Comparison of ENCODE assay signal across 21 cellular contexts in genomic region chr11:69205125-69205928, GRCh38. TPM values are rescaled to one million over a fixed set of nuclear protein-coding genes. Genes with fewer than 3 reads are reported as not detected.
"Had no signal": no experiment of that assay in that cellular context is flagged by ENCODE, and none has a peak within 500 bp of the region (broad histone marks: within the 10 kb centered on the region; RNA-seq: fewer than 3 reads in every experiment).

No MANE protein-coding gene starts in this region.

- H3K9me3 ChIP-seq: body of pancreas, sigmoid colon had no signal

- H3K4me1 ChIP-seq: body of pancreas, sigmoid colon had no signal

- H3K27ac ChIP-seq: body of pancreas, sigmoid colon had no signal

- DNase-seq: activated CD4-positive, alpha-beta T cell treated with anti-CD3 and anti-CD28 coated beads for 4 hours; activated CD4-positive, alpha-beta T cell treated with anti-CD3 and anti-CD28 coated beads, Interleukin-2, amount 50 U/mL, for 48 hours; activated CD4-positive, CD25-positive, alpha-beta regulatory T cell; activated CD8-positive, alpha-beta memory T cell treated with anti-CD3 and anti-CD28 coated beads, Interleukin-2, amount 50 U/mL, for 48 hours; activated gamma-delta T cell; activated T-cell treated with anti-CD3 and anti-CD28 coated beads, Interleukin-2, amount 50 U/mL, for 72 hours; anterior cingulate cortex; caudate nucleus; dermis blood vessel endothelial cell; effector CD8-positive, alpha-beta T cell; foreskin melanocyte; hypothalamus; left ventricle myocardium superior; mammary epithelial cell; nephron progenitor cell; occipital lobe; sigmoid colon; stimulated activated CD4-positive, alpha-beta T cell treated with anti-CD3 and anti-CD28 coated beads, Interleukin-4, amount 100 ng/mL, for 1 hour; stimulated activated naive CD4-positive, alpha-beta T cell; T1000 had no signal

- H3K4me3 ChIP-seq: body of pancreas, sigmoid colon had no signal

- H3K27me3 ChIP-seq: body of pancreas had no signal

- H3K36me3 ChIP-seq: sigmoid colon had no signal

RNA-seq across cellular contexts. Expression of gene SMIM38, which starts 49.6 kb away (rescaled TPM):
- total RNA-seq: left ventricle myocardium superior had no signal
- polyA plus RNA-seq: mammary epithelial cell had no signal
